Comparison of ENCODE assay signal across 8 cellular contexts in the genomic region with DNA sequence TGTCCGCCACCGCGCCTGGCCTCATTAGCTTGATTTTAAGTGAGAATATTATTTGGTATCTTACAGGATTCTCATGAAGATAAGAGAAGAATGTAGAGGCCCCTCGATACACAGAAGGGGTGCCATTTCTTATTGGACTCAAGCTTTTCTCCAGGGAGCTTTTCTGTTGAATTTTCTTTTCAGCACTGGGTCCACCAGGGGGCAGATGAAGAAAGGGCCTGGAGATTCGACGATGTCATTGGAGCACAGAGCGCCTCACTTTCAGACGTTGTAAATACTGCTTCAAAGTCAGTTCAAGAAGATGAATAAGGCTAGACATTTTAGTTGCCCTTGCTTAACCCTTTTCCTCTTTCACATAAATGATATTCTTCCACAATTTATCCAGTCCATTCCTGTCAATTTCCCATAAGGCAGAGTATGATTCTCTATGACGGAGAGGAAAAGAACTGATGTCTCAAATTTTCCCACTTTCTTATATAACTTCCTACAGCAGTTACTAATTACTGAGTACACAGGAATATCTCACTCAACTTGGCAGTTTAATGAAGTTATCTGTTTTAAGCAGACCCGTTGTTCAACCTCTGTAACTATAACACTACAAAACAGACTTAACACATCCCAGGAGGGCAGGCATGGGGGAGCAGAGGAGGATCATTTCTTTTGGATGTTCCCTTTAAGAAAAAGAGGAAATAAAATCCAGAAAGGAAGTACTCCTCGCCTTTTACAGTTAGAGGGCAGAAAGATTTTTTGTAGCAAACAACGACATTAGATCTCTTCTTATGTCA. TPM values are rescaled to one million over a fixed set of nuclear protein-coding genes. Genes with fewer than 3 reads are reported as not detected.
DNase-seq lines count a peak whose midpoint lies in the region; ATAC-seq, FAIRE-seq and TF ChIP-seq lines count a peak whose summit lies in the region.

No MANE protein-coding gene starts in this region.

- H3K36me3 Mint-ChIP-seq in activated T-helper 17 cell treated with anti-CD3 and anti-CD28 coated beads, Interleukin-2, amount 50 U/mL, for 72 hours (ENCODE audit: low read depth) = no peaks in the 10 kb centered on the region

- peaks cover 26 to 30% of the 10 kb centered on the region in 2 experiments for H3K4me1 ChIP-seq in neutrophil (ENCODE audit: control insufficient read depth in 1 of 2, insufficient read depth in 1 of 2, low read depth in 1 of 2, low read length in 1 of 2)
- H3K4me1 ChIP-seq in stomach smooth muscle (ENCODE audit: control insufficient read depth, insufficient read depth, low read length) = peaks cover 20% of the 10 kb centered on the region

- H3K9me3 ChIP-seq in neutrophil (no peaks in the 10 kb centered on the region), stomach smooth muscle (ENCODE audit: control insufficient read depth in 2 of 2, low read length in 2 of 2) (no peaks in the 10 kb centered on the region)

- TF ChIP-seq CTCF in fibroblast of pulmonary artery (IDR thresholded peaks at IDR 0.05; ENCODE audit: low read length, missing control alignments) (peak; percentile 89), neutrophil (IDR thresholded peaks at IDR 0.05) (no peak)

- H3K27ac ChIP-seq in neutrophil (peak overlapping the region; percentile 82), stomach smooth muscle (ENCODE audit: low read length) (peak overlapping the region; percentile 80)

- ATAC-seq in GM18511 (IDR thresholded peaks at IDR 0.05; ENCODE audit: unreplicated experiment) = peak; percentile 71
- peak; percentile 77 for ATAC-seq in activated T-helper 17 cell treated with anti-CD3 and anti-CD28 coated beads, Interleukin-2, amount 50 U/mL, for 72 hours (replicated peaks)

- H3K27me3 ChIP-seq in neutrophil (no peaks in the 10 kb centered on the region), stomach smooth muscle (ENCODE audit: control insufficient read depth in 1 of 2, insufficient read depth in 2 of 2, low read length in 2 of 2) (no peaks in the 10 kb centered on the region)

- no peaks in the 10 kb centered on the region for H3K9me3 Mint-ChIP-seq in activated T-helper 17 cell treated with anti-CD3 and anti-CD28 coated beads, Interleukin-2, amount 50 U/mL, for 72 hours

- DNase-seq in KG1 (lab: John Stamatoyannopoulos, UW) (peak; percentile 13), RPMI8226 (peak; percentile 81), fibroblast of pulmonary artery (ENCODE audit: low read depth) (peak; percentile 89)

- peak; percentile 91 for FAIRE-seq in A204.1 (lab: Jason Lieb, UNC)

- peak overlapping the region; percentile 34 to 58 for H3K9ac ChIP-seq in stomach smooth muscle (ENCODE audit: low read length in 2 of 2)

- no peak overlapping the region for H3K4me3 ChIP-seq in fibroblast of pulmonary artery (replicated peaks; ENCODE audit: low read depth, low read length)
- H3K4me3 ChIP-seq in neutrophil (ENCODE audit: low read depth in 1 of 2, low read length in 1 of 2) = peak overlapping the region in 1 of 2 experiments; percentile 36
- H3K4me3 ChIP-seq in stomach smooth muscle (ENCODE audit: low read length in 2 of 2) = peak overlapping the region; percentile 15 to 58

- no peak overlapping the region for H3K27ac Mint-ChIP-seq in activated T-helper 17 cell treated with anti-CD3 and anti-CD28 coated beads, Interleukin-2, amount 50 U/mL, for 72 hours

- H3K36me3 ChIP-seq in neutrophil (no peaks in the 10 kb centered on the region), stomach smooth muscle (ENCODE audit: control insufficient read depth in 2 of 2, insufficient read depth in 2 of 2, low read length in 2 of 2) (no peaks in the 10 kb centered on the region)

- no peaks in the 10 kb centered on the region for H3K4me1 Mint-ChIP-seq in activated T-helper 17 cell treated with anti-CD3 and anti-CD28 coated beads, Interleukin-2, amount 50 U/mL, for 72 hours

- no peak overlapping the region for H3K4me3 Mint-ChIP-seq in activated T-helper 17 cell treated with anti-CD3 and anti-CD28 coated beads, Interleukin-2, amount 50 U/mL, for 72 hours

- no peaks in the 10 kb centered on the region for H3K27me3 Mint-ChIP-seq in activated T-helper 17 cell treated with anti-CD3 and anti-CD28 coated beads, Interleukin-2, amount 50 U/mL, for 72 hours

RNA-seq across cellular contexts. Expression of a gene that starts 12.0 kb away (rescaled TPM):
- total RNA-seq in activated T-helper 17 cell treated with anti-CD3 and anti-CD28 coated beads, Interleukin-2, amount 50 U/mL, for 72 hours = 10 to 100 TPM; 48.6 to 66.4 TPM

Comparison
In these comparisons a context has a peak if more than half of its experiments do, and no peak if none do; other contexts are left out.
1. DNase-seq: peak in every context shown above with its lines; median percentile 89 in fibroblast of pulmonary artery; 81 in RPMI8226; 13 in KG1.